Comparison of ENCODE assay signal across 9 cellular contexts in genomic region chr19:57280913-57281425, GRCh38. TPM values are rescaled to one million over a fixed set of nuclear protein-coding genes. Genes with fewer than 3 reads are reported as not detected.
A peak's percentile ranks its signal among the peaks of the same experiment; 100 is the strongest.
DNase-seq lines count a peak whose midpoint lies in the region; ATAC-seq and TF ChIP-seq lines count a peak whose summit lies in the region.
"Had no signal": no experiment of that assay in that cellular context is flagged by ENCODE, and none has a peak within 500 bp of the region (broad histone marks: within the 10 kb centered on the region; RNA-seq: fewer than 3 reads in every experiment).

No MANE protein-coding gene starts in this region.

- TF ChIP-seq CTCF in fibroblast of lung (conservative IDR thresholded peaks at IDR 0.05 in 1 of 2, IDR thresholded peaks at IDR 0.05 in 1 of 2; ENCODE audit: low read depth in 1 of 2, low read length in 2 of 2) (no peak), sigmoid colon (IDR thresholded peaks at IDR 0.05) (no peak)

- H3F3A ChIP-seq in GM23248 (ENCODE audit: insufficient read depth): peaks cover 16% of the 10 kb centered on the region

- TF ChIP-seq EP300 in sigmoid colon (IDR thresholded peaks at IDR 0.05): no peak

- DNase-seq in CD8-positive, alpha-beta memory T cell: peak; percentile 12 to 63 (median 48)
- DNase-seq in GM23248 (peak; percentile 46), T-cell (peak in 23 of 34 experiments; percentile 5 to 43 (median 25)), fibroblast of lung (ENCODE audit: low read depth in 2 of 2) (peak; percentile 9 to 15), sigmoid colon (no peak), occipital lobe (lab: John Stamatoyannopoulos, UW) (no peak)

- H3K27ac Mint-ChIP-seq in CD8-positive, alpha-beta memory T cell: peak overlapping the region in 1 of 8 donors; percentile 84
- no peak overlapping the region for H3K27ac Mint-ChIP-seq in T-cell
- H3K27ac Mint-ChIP-seq: activated B cell treated with CpG ODN at 0.5 μM for 24 hours had no signal

- H4K20me1 ChIP-seq in GM23248 (ENCODE audit: insufficient read depth): peaks cover 7% of the 10 kb centered on the region; the same call in 1 of the 2 replicates
- no peaks in the 10 kb centered on the region for H4K20me1 ChIP-seq in fibroblast of lung (ENCODE audit: control insufficient read depth, extremely low read depth, insufficient read depth, low read length)

- in situ Hi-C loops in GM23248 (cut with MboI): no loop called here

- intact Hi-C loops in sigmoid colon (cut with DNase I): loop anchor here (1.0 to 5.0 kb wide), 3 partner anchors 40 to 89 kb away; partner anchors contain the start of genes ZNF264 and ZNF543

- H3K4me3 ChIP-seq in CD8-positive, alpha-beta memory T cell (ENCODE audit: low read length): peak overlapping the region; percentile 84
- peak overlapping the region; percentile 100 for H3K4me3 ChIP-seq in GM23248
- peak overlapping the region; percentile 72 to 98 (median 93) for H3K4me3 ChIP-seq in fibroblast of lung (replicated peaks in 1 of 4; ENCODE audit: control extremely low read depth in 1 of 4, insufficient read depth in 1 of 4, low read depth in 3 of 4, low read length in 4 of 4)
- peak overlapping the region; percentile 82 to 97 (median 84) for H3K4me3 ChIP-seq in sigmoid colon

- no peak for TF ChIP-seq POLR2A in sigmoid colon (IDR thresholded peaks at IDR 0.05)

- 1 to 2% methylated on average over 9 of the region's 9 CpGs for WGBS in GM23248 (ENCODE audit: low coverage in 1 of 2, low lambda C conversion rate in 2 of 2, missing lambda C conversion rate in 2 of 2), 2 experiments
- WGBS in sigmoid colon, 2 donors: 2 to 3% methylated on average over 9 of the region's 9 CpGs

- no peak overlapping the region for H3K4me3 Mint-ChIP-seq in CD8-positive, alpha-beta memory T cell
- no peak overlapping the region for H3K4me3 Mint-ChIP-seq in T-cell
- H3K4me3 Mint-ChIP-seq: activated B cell treated with CpG ODN at 0.5 μM for 24 hours had no signal

- H3K9me2 ChIP-seq in GM23248 (ENCODE audit: insufficient read depth): no peaks in the 10 kb centered on the region

- peaks cover 57% of the 10 kb centered on the region for H3K79me2 ChIP-seq in GM23248 (ENCODE audit: insufficient read depth)
- peaks cover 54% of the 10 kb centered on the region for H3K79me2 ChIP-seq in fibroblast of lung (ENCODE audit: control insufficient read depth, insufficient read depth, low read length)

- H3K27me3 Mint-ChIP-seq in CD8-positive, alpha-beta memory T cell: no peaks in the 10 kb centered on the region
- no peaks in the 10 kb centered on the region for H3K27me3 Mint-ChIP-seq in T-cell
- H3K27me3 Mint-ChIP-seq: activated B cell treated with CpG ODN at 0.5 μM for 24 hours had no signal

- peaks cover 33 to 52% (median 51%) of the 10 kb centered on the region in 3 donors for H3K4me1 Mint-ChIP-seq in CD8-positive, alpha-beta memory T cell
- H3K4me1 Mint-ChIP-seq in T-cell: peaks cover 32 to 41% (median 33%) of the 10 kb centered on the region in 3 donors

- H3K36me3 Mint-ChIP-seq in CD8-positive, alpha-beta memory T cell: peaks cover 15 to 46% (median 16%) of the 10 kb centered on the region in 3 donors
- peaks cover 32% of the 10 kb centered on the region for H3K36me3 Mint-ChIP-seq in T-cell

- H2AFZ ChIP-seq in GM23248: peak overlapping the region; percentile 81
- no peak overlapping the region for H2AFZ ChIP-seq in fibroblast of lung (ENCODE audit: low read length)

- peaks cover 32% of the 10 kb centered on the region for H3K4me1 ChIP-seq in CD8-positive, alpha-beta memory T cell (ENCODE audit: insufficient read depth, low read length)
- peaks cover 27% of the 10 kb centered on the region for H3K4me1 ChIP-seq in GM23248 (ENCODE audit: insufficient read depth)
- peaks cover 6% of the 10 kb centered on the region for H3K4me1 ChIP-seq in fibroblast of lung (ENCODE audit: control insufficient read depth, extremely low read depth, insufficient read depth, low read length)
- peaks cover 0 to 44% (median 30%) of the 10 kb centered on the region in 4 donors for H3K4me1 ChIP-seq in sigmoid colon

- H3K9me3 Mint-ChIP-seq in CD8-positive, alpha-beta memory T cell: no peaks in the 10 kb centered on the region
- peaks cover 0 to 5% (median 0%) of the 10 kb centered on the region in 3 donors for H3K9me3 Mint-ChIP-seq in T-cell
- H3K9me3 Mint-ChIP-seq: activated B cell treated with CpG ODN at 0.5 μM for 24 hours had no signal

- no peaks in the 10 kb centered on the region for H3K9me3 ChIP-seq in CD8-positive, alpha-beta memory T cell (ENCODE audit: low read length)
- H3K9me3 ChIP-seq in GM23248 (ENCODE audit: low read depth) (no peaks in the 10 kb centered on the region), fibroblast of lung (ENCODE audit: control insufficient read depth, insufficient read depth, low read depth, low read length) (no peaks in the 10 kb centered on the region), sigmoid colon (no peaks in the 10 kb centered on the region)

- ATAC-seq in T-cell (replicated peaks in 1 of 4): no peak
- no peak for ATAC-seq in HG03378 (IDR thresholded peaks at IDR 0.05; ENCODE audit: unreplicated experiment)
- no peak for ATAC-seq in HG02885 (IDR thresholded peaks at IDR 0.05; ENCODE audit: poor library complexity, unreplicated experiment)

- H3K27ac ChIP-seq in CD8-positive, alpha-beta memory T cell (ENCODE audit: low read depth, low read length): peak overlapping the region; percentile 99
- H3K27ac ChIP-seq in GM23248 (peak overlapping the region; percentile 99), fibroblast of lung (ENCODE audit: insufficient read depth, low read length) (peak overlapping the region; percentile 99), sigmoid colon (peak overlapping the region; percentile 95 to 100 (median 98))

- no peaks in the 10 kb centered on the region for H3K27me3 ChIP-seq in CD8-positive, alpha-beta memory T cell (ENCODE audit: insufficient read depth, low read length, poor library complexity, severe bottlenecking)
- no peaks in the 10 kb centered on the region for H3K27me3 ChIP-seq in GM23248 (replicated peaks; ENCODE audit: insufficient read depth)
- H3K27me3 ChIP-seq in fibroblast of lung (ENCODE audit: control insufficient read depth, insufficient read depth, low read length): no peaks in the 10 kb centered on the region
- H3K27me3 ChIP-seq in sigmoid colon: no peaks in the 10 kb centered on the region

- H3K36me3 ChIP-seq in CD8-positive, alpha-beta memory T cell (ENCODE audit: insufficient read depth, low read length): peaks cover 16% of the 10 kb centered on the region
- H3K36me3 ChIP-seq in GM23248 (ENCODE audit: low read depth) (peaks cover 11% of the 10 kb centered on the region), fibroblast of lung (ENCODE audit: control insufficient read depth, insufficient read depth, low read length) (peaks cover 9% of the 10 kb centered on the region), sigmoid colon (peaks cover 5 to 31% (median 14%) of the 10 kb centered on the region in 4 donors)

- CTCF ChIA-PET in CD8-positive, alpha-beta memory T cell (lab: Charles Lee): no interaction called here
- CTCF ChIA-PET in T-cell (lab: Charles Lee): no interaction called here

- peak overlapping the region; percentile 99 for H3K9ac ChIP-seq in GM23248
- H3K9ac ChIP-seq in fibroblast of lung (ENCODE audit: insufficient read depth, low read length): peak overlapping the region; percentile 96

- H3K4me2 ChIP-seq in GM23248 (ENCODE audit: unreplicated experiment) (peak overlapping the region; percentile 100), fibroblast of lung (ENCODE audit: extremely low read depth, insufficient read depth, low read length) (peak overlapping the region; percentile 99)

- POLR2A ChIA-PET in CD8-positive, alpha-beta memory T cell (lab: Charles Lee): no interaction called here
- POLR2A ChIA-PET in T-cell (lab: Charles Lee): interaction anchor here in 1 of 2 donors (0.7 kb wide), 1 partner anchor 634 kb away, joined by 5 read pairs; no protein-coding TSS in a partner anchor

RNA-seq across cellular contexts. Expression of gene ZNF460, which starts 0.7 kb away (rescaled TPM):
- total RNA-seq in CD8-positive, alpha-beta memory T cell: 10 to 100 TPM; 45.5 to 52.0 TPM
- polyA plus RNA-seq in CD8-positive, alpha-beta memory T cell: 7.5 TPM
- 49.3 and 59.9 TPM in 2 replicates for total RNA-seq in GM23248 (2014; rRNA removed; shearing (Covaris generic))
- polyA plus RNA-seq in GM23248 (2016; fragmentation: Nextera tagmentation; extraction: Ambion mirVana) (7.6 and 8.5 TPM in 2 replicates), fibroblast of lung (7.2 and 13.1 TPM in 2 replicates), sigmoid colon (1 to 10 TPM in 1 of 3 donors, under 1 TPM in 1, not detected in 1; 0.69 to 5.1 TPM)
- total RNA-seq in T-cell (10 to 100 TPM; 65.2 to 77.3 (median 66.0) TPM), fibroblast of lung (78.1 and 80.9 TPM in 2 replicates), sigmoid colon (10 to 100 TPM; 48.2 to 95.2 (median 55.1) TPM), occipital lobe (155 TPM)
- 0.78 and 1.2 TPM in 2 replicates for polyA plus RNA-seq in fibroblast of lung (2012)
- polyA minus RNA-seq in fibroblast of lung (ENCODE audit: low replicate concordance): 46.1 and 81.1 TPM in 2 replicates

RNA-seq across cellular contexts. Expression of gene ZNF543, which starts 39.3 kb away (rescaled TPM):
- total RNA-seq in CD8-positive, alpha-beta memory T cell: 1 to 10 TPM; 9.0 to 9.3 TPM
- polyA plus RNA-seq in CD8-positive, alpha-beta memory T cell: 6.0 TPM
- 5.9 and 8.0 TPM in 2 replicates for total RNA-seq in GM23248 (2014; rRNA removed; shearing (Covaris generic))
- polyA plus RNA-seq in GM23248 (2016; fragmentation: Nextera tagmentation; extraction: Ambion mirVana) (1.7 and 2.3 TPM in 2 replicates), fibroblast of lung (2.8 and 3.0 TPM in 2 replicates), sigmoid colon (1 to 10 TPM in 1 of 3 donors, under 1 TPM in 2; 0.46 to 1.6 (median 0.60) TPM)
- total RNA-seq in T-cell (10 to 100 TPM in 1 of 5 donors, 1 to 10 TPM in 4; 3.9 to 11.1 (median 7.9) TPM), fibroblast of lung (10.5 and 12.9 TPM in 2 replicates), sigmoid colon (1 to 10 TPM; 5.4 to 8.1 (median 7.5) TPM), occipital lobe (40.7 TPM)
- polyA plus RNA-seq in fibroblast of lung (2012): 1.5 TPM in 2 replicates
- polyA minus RNA-seq in fibroblast of lung (ENCODE audit: low replicate concordance): 2.4 and 4.1 TPM in 2 replicates

RNA-seq across cellular contexts. Expression of gene ZNF805, which starts 40.5 kb away (rescaled TPM):
- 10 to 100 TPM; 11.1 to 11.7 TPM for total RNA-seq in CD8-positive, alpha-beta memory T cell
- polyA plus RNA-seq in CD8-positive, alpha-beta memory T cell: 4.0 TPM
- 15.8 and 15.9 TPM in 2 replicates for total RNA-seq in GM23248 (2014; rRNA removed; shearing (Covaris generic))
- polyA plus RNA-seq in GM23248 (2016; fragmentation: Nextera tagmentation; extraction: Ambion mirVana) (2.1 and 3.2 TPM in 2 replicates), fibroblast of lung (5.6 and 8.1 TPM in 2 replicates), sigmoid colon (1 to 10 TPM in 2 of 3 donors, under 1 TPM in 1; under 0.01 to 2.0 (median 1.2) TPM)
- total RNA-seq in T-cell (10 to 100 TPM; 18.6 to 30.6 (median 19.3) TPM), fibroblast of lung (33.4 and 40.6 TPM in 2 replicates), sigmoid colon (10 to 100 TPM; 11.8 to 21.6 (median 17.5) TPM), occipital lobe (34.2 TPM)
- polyA plus RNA-seq in fibroblast of lung (2012): 1.5 and 2.9 TPM in 2 replicates
- polyA minus RNA-seq in fibroblast of lung (ENCODE audit: low replicate concordance): 13.6 and 17.2 TPM in 2 replicates

RNA-seq across cellular contexts. Expression of gene AURKC, which starts 50.1 kb away (rescaled TPM):
- 1 to 10 TPM; 1.3 to 2.7 TPM for total RNA-seq in CD8-positive, alpha-beta memory T cell
- polyA plus RNA-seq in CD8-positive, alpha-beta memory T cell: not detected
- 0.25 and 1.3 TPM in 2 replicates for total RNA-seq in GM23248 (2014; rRNA removed; shearing (Covaris generic))
- polyA plus RNA-seq in GM23248 (2016; fragmentation: Nextera tagmentation; extraction: Ambion mirVana) (0.23 and 0.43 TPM in 2 replicates), fibroblast of lung (0.59 and 1.4 TPM in 2 replicates), sigmoid colon (1 to 10 TPM in 1 of 3 donors, under 1 TPM in 1, not detected in 1; 0.63 to 1.4 TPM)
- total RNA-seq in T-cell (1 to 10 TPM in 3 of 5 donors, under 1 TPM in 2; 0.39 to 1.2 (median 1.1) TPM), fibroblast of lung (0.50 and 0.77 TPM in 2 replicates), sigmoid colon (1 to 10 TPM in 1 of 4 donors, under 1 TPM in 1, not detected in 2; 0.71 to 1.3 TPM), occipital lobe (1.1 TPM)
- polyA plus RNA-seq in fibroblast of lung (2012): 0.69 and 0.78 TPM in 2 replicates
- 1.0 TPM in 1 of 2 replicates, not detected in the other for polyA minus RNA-seq in fibroblast of lung (ENCODE audit: low replicate concordance)

Comparison
In these comparisons a context has a peak if more than half of its experiments do, and no peak if none do; other contexts are left out.
1. DNase-seq: peak in CD8-positive, alpha-beta memory T cell (5 of 5), GM23248 (single experiment), T-cell (23 of 34) and fibroblast of lung (2 of 2); none in sigmoid colon (single experiment) and occipital lobe (single experiment).
2. Peak in every context shown above with its lines, with median percentiles within 50 percentile points of each other: H3K27ac ChIP-seq and H3K4me3 ChIP-seq.